In the genomic region with DNA sequence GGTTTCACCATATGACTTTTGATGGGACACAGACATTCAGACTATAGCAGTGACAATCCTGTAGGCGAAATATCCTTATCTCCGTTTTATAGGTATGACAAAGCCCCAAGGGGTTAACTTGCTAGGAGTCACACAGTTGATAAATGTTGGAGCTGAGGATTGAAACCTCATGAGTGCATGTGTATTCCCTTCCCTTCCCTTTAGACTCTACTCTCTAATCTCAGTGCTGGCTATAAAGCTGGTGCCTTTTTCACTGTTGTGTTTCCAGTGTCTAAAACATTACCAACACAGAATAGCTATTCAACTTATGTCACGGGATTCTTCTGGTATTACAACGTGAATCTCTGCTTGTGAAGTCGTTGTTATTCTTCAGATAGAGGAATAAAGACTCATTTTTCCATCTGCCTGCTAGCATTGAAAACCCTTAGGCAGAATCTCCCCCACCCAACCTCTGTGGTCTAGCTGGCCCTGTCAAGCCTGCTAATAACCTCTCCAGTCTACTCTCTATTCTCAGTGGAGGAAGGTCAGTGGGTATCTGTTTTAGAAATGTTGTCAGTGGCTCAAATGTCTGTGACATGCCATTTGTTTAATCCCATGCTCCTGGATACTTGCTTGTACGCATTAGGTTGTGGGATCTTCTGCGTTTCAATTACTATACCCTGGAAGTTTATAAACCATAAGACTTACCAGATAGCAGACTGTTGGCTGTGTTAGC, we compare ENCODE assay signal across 18 cellular contexts.
"Had no signal": no experiment of that assay in that cellular context is flagged by ENCODE, and none has a peak within 500 bp of the region (broad histone marks: within the 10 kb centered on the region; RNA-seq: fewer than 3 reads in every experiment).

No MANE protein-coding gene starts in this region.

- H3K27ac ChIP-seq: breast epithelium, tibial nerve had no signal

- H3K4me3 ChIP-seq: breast epithelium, mucosa of descending colon, tibial nerve had no signal

- H3K36me3 Mint-ChIP-seq: natural killer cell had no signal

- H3K4me3 Mint-ChIP-seq: activated CD4-positive, alpha-beta T cell treated with anti-CD3 and anti-CD28 coated beads, Interleukin-2, amount 10 ng/mL, durations not matched to agents 24 days and 14 days; activated naive CD8-positive, alpha-beta T cell treated with anti-CD3 and anti-CD28 coated beads, Interleukin-2, amount 10 ng/mL, durations not matched to agents 7 days and 5 days; activated T-helper 1 cell treated with anti-CD3 and anti-CD28 coated beads, Interleukin-12 subunit alpha, Interleukin-12 subunit beta, Interleukin-2, Interleukin-4 antibody, amounts not matched to agents 30 ng/mL and 10 ng/mL and 1 ng/mL, durations not matched to agents 14 hours and 24 hours and 36 hours; natural killer cell had no signal

- H3K9me3 Mint-ChIP-seq: activated CD4-positive, alpha-beta T cell treated with anti-CD3 and anti-CD28 coated beads, Interleukin-2, amount 10 ng/mL, durations not matched to agents 24 days and 14 days; activated T-helper 1 cell treated with anti-CD3 and anti-CD28 coated beads, Interleukin-12 subunit alpha, Interleukin-12 subunit beta, Interleukin-2, Interleukin-4 antibody, amounts not matched to agents 30 ng/mL and 10 ng/mL and 1 ng/mL, durations not matched to agents 14 hours and 24 hours and 36 hours; natural killer cell; stimulated activated memory B cell treated with anti-CD40 and anti-IgM and Interleukin-4, amounts not matched to agents 10 μg/mL and 1 μg/mL and 100 μg/mL, for 72 hours had no signal

- H3K27me3 Mint-ChIP-seq: activated CD4-positive, alpha-beta T cell treated with anti-CD3 and anti-CD28 coated beads, Interleukin-2, amount 10 ng/mL, durations not matched to agents 24 days and 14 days; stimulated activated memory B cell treated with anti-CD40 and anti-IgM and Interleukin-4, amounts not matched to agents 10 μg/mL and 1 μg/mL and 100 μg/mL, for 72 hours had no signal

- H3K4me1 ChIP-seq: tibial nerve had no signal

- H3K27me3 ChIP-seq: breast epithelium, tibial nerve had no signal

- DNase-seq: activated CD4-positive, alpha-beta T cell treated with anti-CD3 and anti-CD28 coated beads, Interleukin-2, amount 10 ng/mL, durations not matched to agents 24 days and 14 days; activated CD4-positive, CD25-positive, alpha-beta regulatory T cell; activated naive CD4-positive, alpha-beta T cell; activated naive CD8-positive, alpha-beta T cell treated with anti-CD3 and anti-CD28 coated beads, Interleukin-2, amount 10 ng/mL, durations not matched to agents 7 days and 5 days; erythroblast; mammary epithelial cell; mucosa of descending colon; natural killer cell; occipital lobe; stimulated activated CD4-positive, alpha-beta T cell treated with anti-CD3 and anti-CD28 coated beads, Interleukin-2, amount 100 ng/mL, for 48 hours had no signal

- FAIRE-seq: colon, islet of Langerhans had no signal

- ATAC-seq: left lobe of liver; mucosa of descending colon; natural killer cell; sciatic nerve; stimulated activated memory B cell treated with anti-CD40 and anti-IgM and Interleukin-4, amounts not matched to agents 10 μg/mL and 1 μg/mL and 100 μg/mL, for 72 hours had no signal

- H3K9me3 ChIP-seq: breast epithelium, mucosa of descending colon, tibial nerve had no signal

- H3K27ac Mint-ChIP-seq: activated CD4-positive, alpha-beta T cell treated with anti-CD3 and anti-CD28 coated beads, Interleukin-2, amount 10 ng/mL, durations not matched to agents 24 days and 14 days; activated naive CD8-positive, alpha-beta T cell treated with anti-CD3 and anti-CD28 coated beads, Interleukin-2, amount 10 ng/mL, durations not matched to agents 7 days and 5 days; activated T-helper 1 cell treated with anti-CD3 and anti-CD28 coated beads, Interleukin-12 subunit alpha, Interleukin-12 subunit beta, Interleukin-2, Interleukin-4 antibody, amounts not matched to agents 30 ng/mL and 10 ng/mL and 1 ng/mL, durations not matched to agents 14 hours and 24 hours and 36 hours; natural killer cell; stimulated activated memory B cell treated with anti-CD40 and anti-IgM and Interleukin-4, amounts not matched to agents 10 μg/mL and 1 μg/mL and 100 μg/mL, for 72 hours had no signal

- H3K36me3 ChIP-seq: breast epithelium, tibial nerve had no signal
